In the genomic region with DNA sequence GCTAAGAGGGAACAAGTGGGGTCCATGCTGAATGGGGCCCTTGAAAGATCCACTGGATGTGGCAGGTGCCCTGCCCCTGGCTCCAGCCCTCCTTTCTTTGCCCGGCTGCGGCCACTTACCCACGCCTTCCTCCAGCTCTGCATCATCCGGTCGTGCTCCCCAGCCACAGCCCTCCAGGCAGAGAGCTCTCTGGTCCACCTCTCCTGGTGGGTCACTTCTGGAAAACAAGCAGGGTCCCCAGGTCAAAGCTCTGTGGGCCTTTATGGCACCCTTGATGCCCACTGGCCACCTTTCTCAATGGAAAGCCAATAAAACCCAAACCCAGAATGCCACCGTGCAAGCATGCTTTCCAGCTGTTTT, we compare ENCODE assay signal across 13 cellular contexts.
"Had no signal": no experiment of that assay in that cellular context is flagged by ENCODE, and none has a peak within 500 bp of the region (broad histone marks: within the 10 kb centered on the region; RNA-seq: fewer than 3 reads in every experiment).

No MANE protein-coding gene starts in this region.

- H3K4me3 ChIP-seq: adrenal gland, cardiac muscle cell, left lung, pancreas had no signal

- H3K27ac ChIP-seq: adrenal gland, cardiac muscle cell, left lung, pancreas had no signal

- H3K4me1 Mint-ChIP-seq: activated B cell treated with CpG ODN at 0.5 μM for 24 hours had no signal

- H3K27me3 Mint-ChIP-seq: activated B cell treated with CpG ODN at 0.5 μM for 24 hours; activated naive CD4-positive, alpha-beta T cell treated with anti-CD3 and anti-CD28 coated beads, Interleukin-2, amount 50 U/mL, for 24 hours; naive B cell had no signal

- DNase-seq: activated B cell treated with CpG ODN at 0.5 μM for 24 hours; activated CD4-positive, alpha-beta T cell treated with anti-CD3 and anti-CD28 coated beads for 48 hours; mammary epithelial cell; naive B cell; stimulated activated CD4-positive, alpha-beta T cell treated with anti-CD3 and anti-CD28 coated beads, Interleukin-2, amount 100 ng/mL, for 48 hours; stimulated activated naive CD8-positive, alpha-beta T cell treated with anti-CD3 and anti-CD28 coated beads, Interleukin-15, Interleukin-2, amounts not matched to agents 100 U/mL and 50 U/mL, for 24 hours; trophoblast cell had no signal

- H3K27ac Mint-ChIP-seq: activated B cell treated with CpG ODN at 0.5 μM for 24 hours; activated naive CD4-positive, alpha-beta T cell treated with anti-CD3 and anti-CD28 coated beads, Interleukin-2, amount 50 U/mL, for 24 hours; T-helper 2 cell treated with Interferon-gamma antibody and Interleukin-4, amounts not matched to agents 5 μg/mL and 100 μg/mL, for 36 hours had no signal

- H3K9me3 ChIP-seq: adrenal gland, left lung, pancreas had no signal

- H3K27me3 ChIP-seq: adrenal gland, cardiac muscle cell, left lung, pancreas had no signal

- H3K4me1 ChIP-seq: adrenal gland, pancreas had no signal

- H3K4me3 Mint-ChIP-seq: activated B cell treated with CpG ODN at 0.5 μM for 24 hours; activated naive CD4-positive, alpha-beta T cell treated with anti-CD3 and anti-CD28 coated beads, Interleukin-2, amount 50 U/mL, for 24 hours; naive B cell; T-helper 2 cell treated with Interferon-gamma antibody and Interleukin-4, amounts not matched to agents 5 μg/mL and 100 μg/mL, for 36 hours had no signal

- ATAC-seq: left lung; pancreas; stimulated activated naive CD8-positive, alpha-beta T cell treated with anti-CD3 and anti-CD28 coated beads, Interleukin-15, Interleukin-2, amounts not matched to agents 100 U/mL and 50 U/mL, for 24 hours had no signal

- H3K36me3 ChIP-seq: cardiac muscle cell had no signal

- H3K9me3 Mint-ChIP-seq: activated B cell treated with CpG ODN at 0.5 μM for 24 hours; activated naive CD4-positive, alpha-beta T cell treated with anti-CD3 and anti-CD28 coated beads, Interleukin-2, amount 50 U/mL, for 24 hours; naive B cell; T-helper 2 cell treated with Interferon-gamma antibody and Interleukin-4, amounts not matched to agents 5 μg/mL and 100 μg/mL, for 36 hours had no signal
